In the genomic region with DNA sequence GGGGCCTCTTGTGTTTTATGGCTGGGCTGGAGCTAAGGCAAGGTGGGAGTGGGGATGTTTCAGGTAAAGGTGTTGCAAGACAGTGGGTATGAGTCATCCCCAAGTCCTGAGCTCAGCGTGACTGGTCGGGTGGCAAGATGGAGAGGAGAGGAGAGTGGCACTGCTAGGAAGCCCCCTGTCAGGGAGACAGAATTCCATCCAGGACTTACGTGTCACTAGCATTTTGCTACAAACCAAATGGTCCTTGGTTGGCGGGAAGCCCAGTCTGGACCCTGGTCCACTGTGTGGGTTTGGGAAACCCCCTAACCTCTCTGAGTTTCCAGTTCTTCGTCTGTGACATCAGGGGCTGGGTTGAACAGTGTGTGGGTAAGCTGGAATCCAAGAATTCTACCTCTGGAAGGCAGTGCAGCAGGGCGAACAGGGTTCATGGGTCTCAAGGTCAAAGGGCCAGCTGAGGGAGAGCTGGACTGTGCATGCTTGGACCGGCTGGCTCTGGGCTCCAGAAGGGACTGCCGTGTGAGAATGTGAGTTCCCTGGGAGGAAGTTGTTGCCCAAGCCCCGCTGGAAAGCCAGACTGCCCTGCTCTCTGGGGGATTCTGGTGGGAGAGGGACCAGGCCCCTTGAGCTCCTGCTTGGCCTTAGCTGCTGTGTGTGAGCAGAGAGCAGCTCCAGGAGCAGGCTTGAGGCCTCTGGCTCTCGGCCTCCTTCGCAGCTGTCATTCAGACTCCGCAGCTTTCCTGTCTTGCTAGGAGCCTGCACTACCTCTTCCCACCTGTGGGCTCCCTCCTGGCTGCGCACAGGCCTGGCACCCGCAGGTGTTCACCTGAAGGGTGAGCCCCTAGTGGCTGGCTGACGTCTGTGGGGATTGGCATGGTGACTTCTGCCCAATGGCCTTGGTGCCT, we compare ENCODE assay signal across 9 cellular contexts.
A peak's percentile ranks its signal among the peaks of the same experiment; 100 is the strongest.
DNase-seq lines count a peak whose midpoint lies in the region; ATAC-seq and TF ChIP-seq lines count a peak whose summit lies in the region.
"Had no signal": no experiment of that assay in that cellular context is flagged by ENCODE, and none has a peak within 500 bp of the region (broad histone marks: within the 10 kb centered on the region; RNA-seq: fewer than 3 reads in every experiment).

No MANE protein-coding gene starts in this region.

- no peaks in the 10 kb centered on the region for H3K9me3 ChIP-seq in sigmoid colon

- H3K4me3 ChIP-seq in AG09309 (ENCODE audit: control insufficient read depth, low read depth, low read length) (no peak overlapping the region), sigmoid colon (no peak overlapping the region)

- 39 to 68% methylated on average over 15 of the region's 15 CpGs for WGBS in sigmoid colon, 2 donors

- DNase-seq in AG09309 (ENCODE audit: low read depth) = no peak
- DNase-seq in HuH-7 (ENCODE audit: low spot score) = peak; percentile 66
- peak; percentile 64 for DNase-seq in SK-N-DZ (ENCODE audit: low spot score)
- DNase-seq in iPS-NIHi7 (ENCODE audit: extremely low spot score) = peak; percentile 82
- no peak for DNase-seq in sigmoid colon
- DNase-seq in AML-193 (lab: John Stamatoyannopoulos, UW) = no peak
- DNase-seq in GM20000 (ENCODE audit: low spot score) = no peak
- DNase-seq: activated CD4-positive, alpha-beta T cell treated with anti-CD3 and anti-CD28 coated beads for 4 hours had no signal

- no peak overlapping the region for H3K27ac ChIP-seq in sigmoid colon

- TF ChIP-seq EP300 in sigmoid colon (IDR thresholded peaks at IDR 0.05) = no peak

- no peaks in the 10 kb centered on the region for H3K4me1 ChIP-seq in sigmoid colon

- H3K36me3 ChIP-seq in sigmoid colon = no peaks in the 10 kb centered on the region

- H3K27me3 ChIP-seq in sigmoid colon = peaks cover 0 to 12% (median 4%) of the 10 kb centered on the region in 3 donors

- intact Hi-C loops in sigmoid colon (cut with DNase I) = no loop called here

- TF ChIP-seq POLR2A in sigmoid colon (IDR thresholded peaks at IDR 0.05) = no peak

- no peak for ATAC-seq in HG03378 (IDR thresholded peaks at IDR 0.05; ENCODE audit: unreplicated experiment)

- peak; percentile 28 for TF ChIP-seq CTCF in AG09309 (IDR thresholded peaks at IDR 0.05; ENCODE audit: control insufficient read depth, insufficient read depth, low read depth, low read length, missing control alignments)
- peak in 1 of 4 experiments; percentile 49 for TF ChIP-seq CTCF in sigmoid colon (IDR thresholded peaks at IDR 0.05)
- no peak for TF ChIP-seq CTCF in GM20000 (IDR thresholded peaks at IDR 0.05; ENCODE audit: extremely low read depth, missing control alignments)

Comparison
In these comparisons a context has a peak if more than half of its experiments do, and no peak if none do; other contexts are left out.
1. DNase-seq: peak in HuH-7 (single experiment), SK-N-DZ (single experiment) and iPS-NIHi7 (single experiment); none in AG09309 (single experiment), sigmoid colon (single experiment), AML-193 (0 of 2) and GM20000 (single experiment).